In the genomic region with DNA sequence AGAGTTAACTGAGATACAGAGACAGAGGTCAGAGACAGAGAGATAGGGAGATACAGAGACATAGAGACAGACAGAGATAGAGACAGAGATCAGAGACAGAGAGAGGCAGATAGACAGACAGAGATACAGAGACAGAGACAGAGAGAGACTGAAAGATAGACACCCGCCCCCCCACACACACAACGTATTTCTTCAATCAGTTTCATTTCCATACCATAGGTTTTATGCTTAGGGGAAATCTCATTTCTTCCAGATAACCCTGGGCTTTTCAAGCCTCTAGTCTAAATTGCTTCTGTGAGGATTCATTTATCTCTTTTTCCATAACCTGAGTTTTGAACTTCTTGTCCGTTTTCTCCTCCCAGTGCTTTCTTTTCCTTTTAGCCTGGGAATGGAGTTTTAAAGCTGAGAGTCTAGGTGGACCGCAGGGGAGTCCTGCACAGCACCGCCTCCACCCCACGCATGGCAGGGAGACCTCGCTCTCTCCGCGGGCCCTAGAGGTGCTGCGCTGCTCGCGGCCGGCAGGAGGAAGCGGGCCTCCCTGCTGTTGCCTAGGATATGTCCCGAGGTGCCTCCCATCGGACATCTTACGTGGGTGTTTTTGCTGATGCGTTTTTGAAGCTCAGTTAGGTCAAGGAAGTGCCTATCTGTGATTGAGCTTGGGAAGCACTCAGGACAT, we compare ENCODE assay signal across 9 cellular contexts.
DNase-seq lines count a peak whose midpoint lies in the region; ATAC-seq, FAIRE-seq and TF ChIP-seq lines count a peak whose summit lies in the region.
"Had no signal": no experiment of that assay in that cellular context is flagged by ENCODE, and none has a peak within 500 bp of the region (broad histone marks: within the 10 kb centered on the region; RNA-seq: fewer than 3 reads in every experiment).

No MANE protein-coding gene starts in this region.

- TF ChIP-seq CTCF in ascending aorta (IDR thresholded peaks at IDR 0.05) (peak in 2 of 3 experiments; percentile 15 to 22), smooth muscle cell (IDR thresholded peaks at IDR 0.05; ENCODE audit: borderline replicate concordance, insufficient read depth, poor library complexity, severe bottlenecking) (peak; percentile 25)

- peak; percentile 90 for ATAC-seq in HG03342 (IDR thresholded peaks at IDR 0.05; ENCODE audit: unreplicated experiment)

- no peaks in the 10 kb centered on the region for H3K9me3 ChIP-seq in ascending aorta
- H3K9me3 ChIP-seq in iPS-18a (ENCODE audit: control insufficient read depth, low read depth, low read length) = no peaks in the 10 kb centered on the region
- no peaks in the 10 kb centered on the region for H3K9me3 ChIP-seq in smooth muscle cell (replicated peaks; ENCODE audit: low read depth)
- H3K9me3 ChIP-seq: SJSA1 had no signal

- H3K4me1 ChIP-seq in ascending aorta = peaks cover 0 to 9% of the 10 kb centered on the region in 2 donors
- no peaks in the 10 kb centered on the region for H3K4me1 ChIP-seq in iPS-18a (ENCODE audit: control insufficient read depth, low read depth, low read length)
- H3K4me1 ChIP-seq in smooth muscle cell (ENCODE audit: low read depth) = no peaks in the 10 kb centered on the region

- no peak overlapping the region for H3K27ac ChIP-seq in ascending aorta
- H3K27ac ChIP-seq in iPS-18a (ENCODE audit: low read length) = no peak overlapping the region
- H3K27ac ChIP-seq in smooth muscle cell (ENCODE audit: low read depth) = no peak overlapping the region
- H3K27ac ChIP-seq: SJSA1 had no signal

- peak overlapping the region; percentile 45 for H2AFZ ChIP-seq in smooth muscle cell (ENCODE audit: low read depth)

- peak overlapping the region; percentile 90 for H3K4me2 ChIP-seq in smooth muscle cell

- no peak for FAIRE-seq in GM19239 (lab: Jason Lieb, UNC)

- intact Hi-C loops in ascending aorta (cut with DNase I) = loop anchor here (1.0 to 5.0 kb wide), 3 partner anchors 39 to 478 kb away; no protein-coding TSS in a partner anchor

- H4K20me1 ChIP-seq in smooth muscle cell (ENCODE audit: low read depth) = no peaks in the 10 kb centered on the region

- H3K27me3 ChIP-seq in ascending aorta (peaks cover 6% of the 10 kb centered on the region), iPS-18a (ENCODE audit: control insufficient read depth, insufficient read depth, low read length) (peaks cover 15% of the 10 kb centered on the region), smooth muscle cell (ENCODE audit: low read depth) (peaks cover 13% of the 10 kb centered on the region)

- no peaks in the 10 kb centered on the region for H3F3A ChIP-seq in smooth muscle cell (ENCODE audit: low read depth)

- H3K4me3 ChIP-seq in ascending aorta (peak overlapping the region; percentile 37 to 51), iPS-18a (ENCODE audit: low read length) (peak overlapping the region; percentile 68), smooth muscle cell (peak overlapping the region; percentile 54)
- H3K4me3 ChIP-seq: SJSA1 had no signal

- H3K9ac ChIP-seq in iPS-18a (ENCODE audit: low read length) (peak overlapping the region; percentile 23), smooth muscle cell (ENCODE audit: low read depth) (no peak overlapping the region)

- DNase-seq in COLO668 (lab: John Stamatoyannopoulos, UW; ENCODE audit: unreplicated experiment) (peak; percentile 50), GM19239 (ENCODE audit: insufficient read length, low spot score) (peak; percentile 26), RPMI8226 (peak; percentile 73), ascending aorta (ENCODE audit: low spot score in 2 of 2) (peak in 1 of 2 donors; percentile 80), smooth muscle cell (lab: John Stamatoyannopoulos, UW; ENCODE audit: unreplicated experiment) (peak; percentile 13), midbrain (lab: John Stamatoyannopoulos, UW) (no peak)

- no peaks in the 10 kb centered on the region for H3K79me2 ChIP-seq in smooth muscle cell (ENCODE audit: low read depth)

- WGBS in smooth muscle cell (ENCODE audit: low lambda C conversion rate) = 13% methylated on average over 18 of the region's 18 CpGs

- H3K36me3 ChIP-seq in ascending aorta = no peaks in the 10 kb centered on the region
- H3K36me3 ChIP-seq in iPS-18a (ENCODE audit: control insufficient read depth, low read depth, low read length) = no peaks in the 10 kb centered on the region
- no peaks in the 10 kb centered on the region for H3K36me3 ChIP-seq in smooth muscle cell (ENCODE audit: low read depth)
- H3K36me3 ChIP-seq: SJSA1 had no signal
